ENCODE assay signal across 14 cellular contexts in the genomic region with DNA sequence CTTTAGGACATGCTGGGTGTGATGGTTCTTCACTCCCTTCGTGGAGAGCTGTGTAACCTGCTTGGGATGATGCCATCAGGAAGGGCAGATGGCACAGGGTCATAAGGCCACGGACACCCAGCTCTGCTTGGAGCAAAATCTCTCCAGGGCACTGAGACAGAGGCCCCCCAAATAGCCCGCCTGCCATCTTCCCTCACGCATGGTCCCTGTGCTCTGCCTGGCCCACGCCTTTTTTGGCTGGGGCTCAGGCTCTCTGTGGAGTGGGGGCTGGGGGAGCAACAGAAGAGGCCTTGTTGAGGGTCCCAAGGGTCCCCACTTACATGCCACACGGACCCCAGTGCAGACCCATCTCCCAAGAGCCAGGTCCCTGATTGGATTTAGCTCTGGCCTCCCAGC.
"Had no signal": no experiment of that assay in that cellular context is flagged by ENCODE, and none has a peak within 500 bp of the region (broad histone marks: within the 10 kb centered on the region; RNA-seq: fewer than 3 reads in every experiment).

No MANE protein-coding gene starts in this region.

- H3K9me3 Mint-ChIP-seq: nephron progenitor cell; T-helper 1 cell treated with Interleukin-12 subunit alpha and Interleukin-12 subunit beta and Interleukin-4 antibody, amounts not matched to agents 30 μg/mL and 1 μg/mL, for 36 hours had no signal

- DNase-seq: activated CD4-positive, alpha-beta T cell treated with anti-CD3 and anti-CD28 coated beads for 4 hours; activated CD4-positive, alpha-beta T cell treated with anti-CD3 and anti-CD28 coated beads, Interleukin-2, amount 50 U/mL, for 48 hours; activated CD4-positive, CD25-positive, alpha-beta regulatory T cell; brain microvascular endothelial cell; caudate nucleus; effector memory CD4-positive, alpha-beta T cell; foreskin melanocyte; hippocampal formation; nephron progenitor cell; stimulated activated CD4-positive, alpha-beta T cell treated with anti-CD3 and anti-CD28 coated beads, Interleukin-4, amount 100 ng/mL, for 1 hour; stimulated activated naive CD4-positive, alpha-beta T cell; upper lobe of right lung had no signal

- ATAC-seq: upper lobe of right lung had no signal

- H3K4me3 Mint-ChIP-seq: activated naive CD8-positive, alpha-beta T cell; nephron progenitor cell; T-helper 1 cell treated with Interleukin-12 subunit alpha and Interleukin-12 subunit beta and Interleukin-4 antibody, amounts not matched to agents 30 μg/mL and 1 μg/mL, for 36 hours had no signal

- H3K36me3 Mint-ChIP-seq: activated naive CD8-positive, alpha-beta T cell had no signal

- H3K27ac Mint-ChIP-seq: activated naive CD8-positive, alpha-beta T cell; nephron progenitor cell; T-helper 1 cell treated with Interleukin-12 subunit alpha and Interleukin-12 subunit beta and Interleukin-4 antibody, amounts not matched to agents 30 μg/mL and 1 μg/mL, for 36 hours had no signal

- H3K27me3 Mint-ChIP-seq: activated naive CD8-positive, alpha-beta T cell had no signal
